20 cellular contexts compared by ENCODE assay signal in genomic region chr20:63175031-63175895, GRCh38. TPM values are rescaled to one million over a fixed set of nuclear protein-coding genes. Genes with fewer than 3 reads are reported as not detected.
DNase-seq lines count a peak whose midpoint lies in the region; ATAC-seq, FAIRE-seq and TF ChIP-seq lines count a peak whose summit lies in the region.
"Had no signal": no experiment of that assay in that cellular context is flagged by ENCODE, and none has a peak within 500 bp of the region (broad histone marks: within the 10 kb centered on the region; RNA-seq: fewer than 3 reads in every experiment).

No MANE protein-coding gene starts in this region.

- H3K27ac ChIP-seq in HUES64 (ENCODE audit: low read depth, low read length) (no peak overlapping the region), ectodermal cell (ENCODE audit: insufficient read depth, low read depth, low read length, poor library complexity, severe bottlenecking) (no peak overlapping the region), vagina (no peak overlapping the region)
- H3K27ac ChIP-seq: body of pancreas, esophagus muscularis mucosa, Peyer's patch had no signal

- H3K9ac ChIP-seq in HUES64 (ENCODE audit: low read depth, low read length): no peak overlapping the region

- H3K4me3 ChIP-seq in HUES64 (ENCODE audit: low read length): peak overlapping the region; percentile 44
- peak overlapping the region; percentile 37 for H3K4me3 ChIP-seq in ectodermal cell (ENCODE audit: insufficient read depth, low read depth, low read length)
- H3K4me3 ChIP-seq in neuron (ENCODE audit: low read length): peak overlapping the region; percentile 95
- H3K4me3 ChIP-seq in vagina: no peak overlapping the region
- H3K4me3 ChIP-seq: body of pancreas, esophagus muscularis mucosa, MG63, Peyer's patch had no signal

- H2AFZ ChIP-seq in neuron (ENCODE audit: low read depth, low read length): peak overlapping the region; percentile 59

- H3K27me3 ChIP-seq in HUES64 (ENCODE audit: insufficient read depth, low read length): peaks cover 88% of the 10 kb centered on the region
- H3K27me3 ChIP-seq in ectodermal cell (ENCODE audit: control insufficient read depth, insufficient read depth, low read length, poor library complexity, severe bottlenecking): peaks cover 62% of the 10 kb centered on the region
- no peaks in the 10 kb centered on the region for H3K27me3 ChIP-seq in neuron (ENCODE audit: insufficient read depth, low read length)
- peaks cover 37% of the 10 kb centered on the region for H3K27me3 ChIP-seq in vagina

- WGBS in HUES64: 3% methylated on average over 76 of the region's 77 CpGs
- 2% methylated on average over 77 of the region's 77 CpGs for WGBS in ectodermal cell, 2 experiments

- no peaks in the 10 kb centered on the region for H3K9me3 ChIP-seq in HUES64 (ENCODE audit: insufficient read depth, low read depth, low read length)
- no peaks in the 10 kb centered on the region for H3K9me3 ChIP-seq in ectodermal cell (ENCODE audit: control insufficient read depth, low read length)
- no peaks in the 10 kb centered on the region for H3K9me3 ChIP-seq in neuron (ENCODE audit: low read length)
- no peaks in the 10 kb centered on the region for H3K9me3 ChIP-seq in vagina
- H3K9me3 ChIP-seq: BE2C, body of pancreas, esophagus muscularis mucosa, MG63, Peyer's patch had no signal

- no peaks in the 10 kb centered on the region for H3K9me3 Mint-ChIP-seq in Calu3 (ENCODE audit: low read depth, unreplicated experiment)
- H3K9me3 Mint-ChIP-seq: activated T-cell treated with anti-CD3 and anti-CD28 coated beads, Interleukin-2, amount 50 U/mL, for 72 hours had no signal

- peaks cover 12% of the 10 kb centered on the region for H3K36me3 Mint-ChIP-seq in Calu3 (ENCODE audit: insufficient read depth, unreplicated experiment)
- H3K36me3 Mint-ChIP-seq: activated naive CD8-positive, alpha-beta T cell had no signal

- DNase-seq in Calu3: no peak
- no peak for DNase-seq in GM12892 (ENCODE audit: insufficient read length)
- DNase-seq in vagina (ENCODE audit: extremely low spot score in 2 of 2): no peak
- DNase-seq: activated T-cell treated with anti-CD3 and anti-CD28 coated beads, Interleukin-2, amount 50 U/mL, for 72 hours; BE2C; body of pancreas; DMS 273 treated with DMSO at 0.1 percent for 48 hours; mammary epithelial cell; MG63; NCI-H2029; Peyer's patch had no signal

- no peak for TF ChIP-seq CTCF in Calu3 (IDR thresholded peaks at IDR 0.05; ENCODE audit: unreplicated experiment)
- TF ChIP-seq CTCF in vagina (IDR thresholded peaks at IDR 0.05): no peak

- H3K36me3 ChIP-seq in HUES64 (ENCODE audit: insufficient read depth, low read length): no peaks in the 10 kb centered on the region
- no peaks in the 10 kb centered on the region for H3K36me3 ChIP-seq in ectodermal cell (ENCODE audit: control insufficient read depth, insufficient read depth, low read length)
- H3K36me3 ChIP-seq in neuron (ENCODE audit: insufficient read depth, low read length): peaks cover 7% of the 10 kb centered on the region
- no peaks in the 10 kb centered on the region for H3K36me3 ChIP-seq in vagina
- H3K36me3 ChIP-seq: BE2C, esophagus muscularis mucosa, MG63, Peyer's patch had no signal

- CTCF ChIA-PET in Calu3 (lab: Charles Lee): interaction anchor here (1.0 kb wide), 1 partner anchor 97 kb away, joined by 4 read pairs; no protein-coding TSS in a partner anchor

- no peaks in the 10 kb centered on the region for H3K4me1 Mint-ChIP-seq in Calu3 (ENCODE audit: low read depth, unreplicated experiment)

- H3K4me3 Mint-ChIP-seq in Calu3 (ENCODE audit: low read depth, unreplicated experiment): peak overlapping the region; percentile 29

- ATAC-seq in HG02763 (IDR thresholded peaks at IDR 0.05; ENCODE audit: unreplicated experiment): no peak
- ATAC-seq: activated CD4-positive, CD25-positive, alpha-beta regulatory T cell treated with anti-CD3 and anti-CD28 coated beads, Interleukin-2, amount 50 U/mL, for 24 hours; activated T-cell treated with anti-CD3 and anti-CD28 coated beads, Interleukin-2, amount 50 U/mL, for 72 hours; body of pancreas had no signal

- H3K27me3 Mint-ChIP-seq in Calu3 (ENCODE audit: unreplicated experiment): peaks cover 97% of the 10 kb centered on the region

- H3K4me1 ChIP-seq in HUES64 (ENCODE audit: insufficient read depth, low read length) (peaks cover 30% of the 10 kb centered on the region), ectodermal cell (ENCODE audit: control insufficient read depth, insufficient read depth, low read length) (peaks cover 46% of the 10 kb centered on the region), neuron (ENCODE audit: insufficient read depth, low read length) (peaks cover 58% of the 10 kb centered on the region), vagina (peaks cover 26% of the 10 kb centered on the region)
- H3K4me1 ChIP-seq: BE2C had no signal

- H3K27ac Mint-ChIP-seq in Calu3 (ENCODE audit: unreplicated experiment): no peak overlapping the region
- H3K27ac Mint-ChIP-seq: activated naive CD8-positive, alpha-beta T cell had no signal

- intact Hi-C loops in Calu3 (cut with micrococcal nuclease; ENCODE audit: unreplicated experiment): loop anchor here (5.0 kb wide), 1 partner anchor 118 kb away; no protein-coding TSS in a partner anchor
- intact Hi-C loops in vagina (cut with DNase I): loop anchor here (10.0 kb wide), 1 partner anchor 300 kb away; the partner anchor contains the start of gene KCNQ2

- TF ChIP-seq POLR2A in GM12892 (IDR thresholded peaks at IDR 0.05; ENCODE audit: low read depth, low read length) (no peak), vagina (IDR thresholded peaks at IDR 0.05) (no peak)

- no TSS peak for BruUV-seq in Calu3 (replicated peaks; lab: Mats Ljungman, UMichigan)

- FAIRE-seq in GM12892 (lab: Jason Lieb, UNC): no peak
- FAIRE-seq: keratinocyte, urothelium cell line had no signal

RNA-seq across cellular contexts. Expression of gene YTHDF1, which starts 40.7 kb away (rescaled TPM):
- 93.4 and 94.4 TPM in 2 replicates for total RNA-seq in Calu3 (2022)
- polyA plus RNA-seq in HUES64 (2013, experiment 1 of 2): 43.6 TPM
- 40.4 TPM for polyA plus RNA-seq in HUES64 (2013, experiment 2 of 2)
- polyA plus RNA-seq in ectodermal cell (2013, experiment 1 of 4): 50.6 TPM
- polyA plus RNA-seq in ectodermal cell (2013, experiment 2 of 4): 52.9 TPM
- polyA plus RNA-seq in ectodermal cell (2013, experiment 3 of 4): 37.7 TPM
- polyA plus RNA-seq in ectodermal cell (2013, experiment 4 of 4): 38.7 TPM
- 15.6 TPM for polyA plus RNA-seq in GM12892 (2012; ENCODE audit: missing spikeins)
- 27.7 TPM for total RNA-seq in vagina

Comparison
In these comparisons a context has a peak if more than half of its experiments do, and no peak if none do; other contexts are left out.
1. H3K4me3 ChIP-seq: peak in HUES64 (single experiment), ectodermal cell (single experiment) and neuron (single experiment); none in vagina (0 of 2).